In the genomic region with DNA sequence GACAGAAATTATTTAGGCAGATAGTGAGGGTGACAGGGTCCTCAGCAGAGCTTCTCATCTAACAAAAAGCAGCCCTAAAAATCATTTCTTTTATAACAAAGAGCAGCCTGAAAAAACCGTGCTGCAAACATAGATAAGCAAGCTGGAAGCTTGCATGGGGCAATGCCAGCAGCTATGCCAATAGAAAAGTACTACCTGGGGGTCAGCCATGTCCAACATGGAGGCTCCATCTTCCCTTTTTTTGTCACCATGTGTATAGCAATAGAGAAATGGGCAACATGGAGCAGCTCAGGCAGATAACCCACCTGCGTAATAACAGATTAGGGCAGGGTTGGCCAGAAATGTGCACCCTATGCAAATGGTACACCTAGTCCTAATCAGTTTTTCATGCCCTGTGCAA, we compare ENCODE assay signal across 12 cellular contexts. TPM values are rescaled to one million over a fixed set of nuclear protein-coding genes. Genes with fewer than 3 reads are reported as not detected.
"Had no signal": no experiment of that assay in that cellular context is flagged by ENCODE, and none has a peak within 500 bp of the region (broad histone marks: within the 10 kb centered on the region; RNA-seq: fewer than 3 reads in every experiment).

No MANE protein-coding gene starts in this region.

- H3K4me1 ChIP-seq: HAP-1 had no signal

- FAIRE-seq: H1, H54 had no signal

- DNase-seq: GM23248, GOT3, H7, H9, HCEC 1CT, HFFc6 had no signal

- H3K4me2 ChIP-seq: GM23338 had no signal

- H3K9me3 ChIP-seq: HAP-1 had no signal

- H3K4me3 ChIP-seq: GM23248, GM23338, HAP-1 had no signal

- H3K27ac ChIP-seq: GM23248 had no signal

- H3K36me3 ChIP-seq: HAP-1 had no signal

- ATAC-seq: GM23338, HCT116 had no signal

- H3K9ac ChIP-seq: GM23248 had no signal

- H2AFZ ChIP-seq: GM23248, GM23338 had no signal

RNA-seq across cellular contexts. Expression of gene IGLL5, which starts 57.4 kb away (rescaled TPM):
- total RNA-seq: GM23248, GM23338, H1, H4, H7, H9, HFFc6 had no signal
- polyA plus RNA-seq: GM23248, GM23338, H1 had no signal
